Comparison of ENCODE assay signal across 1 cellular context in genomic region chr19:51702754-51703654, GRCh38.
TF ChIP-seq lines count a peak whose summit lies in the region.

No MANE protein-coding gene starts in this region.

TF ChIP-seq in H1, 55 proteins besides CTCF, POLR2A, EP300 and RAD21:
- TF ChIP-seq GTF2F1 (IDR thresholded peaks at IDR 0.05; ENCODE audit: borderline replicate concordance, low read depth, low read length) (no peak), RXRA (IDR thresholded peaks at IDR 0.05; ENCODE audit: insufficient read depth, low read depth, low read length) (no peak), JUN (IDR thresholded peaks at IDR 0.05; ENCODE audit: low read depth, low read length) (no peak), KDM4A (IDR thresholded peaks at IDR 0.05; ENCODE audit: low read depth, low read length, severe bottlenecking) (peak; percentile 68), SIN3A (conservative IDR thresholded peaks at IDR 0.05 in 1 of 2, IDR thresholded peaks at IDR 0.05 in 1 of 2; ENCODE audit: low read depth in 1 of 2, low read length in 2 of 2) (0 out of 4 replicates have a peak, but pooled peaks of 1 of the 2 experiments have one; percentile 40), SUZ12 (IDR thresholded peaks at IDR 0.05; ENCODE audit: low read length) (no peak), RNF2 (IDR thresholded peaks at IDR 0.05; ENCODE audit: borderline replicate concordance, low read depth, low read length, missing control alignments, poor library complexity, severe bottlenecking) (no peak), HDAC2 (IDR thresholded peaks at IDR 0.05; ENCODE audit: borderline replicate concordance in 1 of 2, low read depth in 2 of 2, low read length in 2 of 2) (no peak; a peak in 1 of 4 replicates), BCL11A (IDR thresholded peaks at IDR 0.05; ENCODE audit: low read depth in 2 of 2, low read length in 2 of 2) (no peak), CEBPB (IDR thresholded peaks at IDR 0.05; ENCODE audit: low read depth, low read length) (no peak), TCF12 (IDR thresholded peaks at IDR 0.05; ENCODE audit: low read depth, low read length) (0 out of 2 replicates have a peak, but pooled peaks have one; percentile 64), SAP30 (IDR thresholded peaks at IDR 0.05; ENCODE audit: insufficient read depth, insufficient replicate concordance, low read length) (no peak), EZH2 (IDR thresholded peaks at IDR 0.05; ENCODE audit: low read depth, low read length, severe bottlenecking) (no peak), SP4 (IDR thresholded peaks at IDR 0.05; ENCODE audit: low read length) (no peak), BACH1 (IDR thresholded peaks at IDR 0.05; ENCODE audit: low read length) (no peak), PHF8 (conservative IDR thresholded peaks at IDR 0.05; ENCODE audit: low read depth, low read length) (no peak; the same call in 1 of the 2 replicates), CBX5 (IDR thresholded peaks at IDR 0.05; ENCODE audit: low read depth, low read length) (no peak), SP1 (IDR thresholded peaks at IDR 0.05; ENCODE audit: low read depth, low read length) (no peak), ATF3 (IDR thresholded peaks at IDR 0.05; ENCODE audit: insufficient read depth, low read depth, low read length) (no peak), POLR2AphosphoS5 (IDR thresholded peaks at IDR 0.05; ENCODE audit: low read depth, low read length) (no peak), KDM1A (IDR thresholded peaks at IDR 0.05; ENCODE audit: borderline replicate concordance, low read length) (no peak), NANOG (IDR thresholded peaks at IDR 0.05; ENCODE audit: insufficient read depth, low read depth, low read length, poor library complexity, severe bottlenecking) (no peak), CHD1 (IDR thresholded peaks at IDR 0.05; ENCODE audit: low read depth, low read length) (no peak), POU5F1 (IDR thresholded peaks at IDR 0.05; ENCODE audit: low read depth, low read length) (no peak), MAFK (IDR thresholded peaks at IDR 0.05; ENCODE audit: low read depth, low read length) (no peak), ZNF274 (IDR thresholded peaks at IDR 0.05; ENCODE audit: borderline replicate concordance, extremely low read depth, low read length) (no peak), FOSL1 (IDR thresholded peaks at IDR 0.05; ENCODE audit: insufficient read depth, low read depth, low read length) (no peak), SP2 (IDR thresholded peaks at IDR 0.05; ENCODE audit: low read length) (no peak), BRCA1 (IDR thresholded peaks at IDR 0.05; ENCODE audit: low read depth, low read length) (no peak), EGR1 (IDR thresholded peaks at IDR 0.05; ENCODE audit: borderline replicate concordance, low read depth, low read length) (no peak), SIX5 (IDR thresholded peaks at IDR 0.05; ENCODE audit: low read depth, low read length) (no peak), CREB1 (IDR thresholded peaks at IDR 0.05) (no peak), RBBP5 (IDR thresholded peaks at IDR 0.05; ENCODE audit: borderline replicate concordance, low read depth, low read length) (no peak), KDM5A (IDR thresholded peaks at IDR 0.05; ENCODE audit: low read length) (no peak), GABPA (IDR thresholded peaks at IDR 0.05; ENCODE audit: borderline replicate concordance, insufficient read depth, low read length) (no peak)
- TF ChIP-seq, protein P1, sequence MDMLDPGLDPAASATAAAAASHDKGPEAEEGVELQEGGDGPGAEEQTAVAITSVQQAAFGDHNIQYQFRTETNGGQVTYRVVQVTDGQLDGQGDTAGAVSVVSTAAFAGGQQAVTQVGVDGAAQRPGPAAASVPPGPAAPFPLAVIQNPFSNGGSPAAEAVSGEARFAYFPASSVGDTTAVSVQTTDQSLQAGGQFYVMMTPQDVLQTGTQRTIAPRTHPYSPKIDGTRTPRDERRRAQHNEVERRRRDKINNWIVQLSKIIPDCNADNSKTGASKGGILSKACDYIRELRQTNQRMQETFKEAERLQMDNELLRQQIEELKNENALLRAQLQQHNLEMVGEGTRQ (IDR thresholded peaks at IDR 0.05; ENCODE audit: low read length): no peak
- TF ChIP-seq, protein P2, sequence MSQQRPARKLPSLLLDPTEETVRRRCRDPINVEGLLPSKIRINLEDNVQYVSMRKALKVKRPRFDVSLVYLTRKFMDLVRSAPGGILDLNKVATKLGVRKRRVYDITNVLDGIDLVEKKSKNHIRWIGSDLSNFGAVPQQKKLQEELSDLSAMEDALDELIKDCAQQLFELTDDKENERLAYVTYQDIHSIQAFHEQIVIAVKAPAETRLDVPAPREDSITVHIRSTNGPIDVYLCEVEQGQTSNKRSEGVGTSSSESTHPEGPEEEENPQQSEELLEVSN (IDR thresholded peaks at IDR 0.05): peak; percentile 81
- TF ChIP-seq, protein P3, sequence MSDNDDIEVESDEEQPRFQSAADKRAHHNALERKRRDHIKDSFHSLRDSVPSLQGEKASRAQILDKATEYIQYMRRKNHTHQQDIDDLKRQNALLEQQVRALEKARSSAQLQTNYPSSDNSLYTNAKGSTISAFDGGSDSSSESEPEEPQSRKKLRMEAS (IDR thresholded peaks at IDR 0.05): peak; percentile 65; the same call in 1 of the 2 replicates
